8 cellular contexts compared by ENCODE assay signal in genomic region chrX:119067023-119067739, GRCh38.
DNase-seq lines count a peak whose midpoint lies in the region; ATAC-seq lines count a peak whose summit lies in the region.

No MANE protein-coding gene starts in this region.

- peak; percentile 59 for DNase-seq in NCI-H1436 (lab: John Stamatoyannopoulos, UW)
- no peak for DNase-seq in NCI-H1436 treated with DMSO at 0.1 percent for 48 hours (lab: John Stamatoyannopoulos, UW)
- peak; percentile 35 for DNase-seq in LoVo (ENCODE audit: low spot score)
- peak; percentile 1 for DNase-seq in SW 1271 (lab: John Stamatoyannopoulos, UW)
- peak; percentile 4 for DNase-seq in brain pericyte (ENCODE audit: low read depth, low spot score)
- DNase-seq in islet precursor cell = peak; percentile 63
- peak; percentile 6 for DNase-seq in stimulated activated CD4-positive, alpha-beta T cell treated with anti-CD3 and anti-CD28 coated beads, Interleukin-2, amount 100 ng/mL, for 4 hours (ENCODE audit: low read depth)

- ATAC-seq in HG02588 (IDR thresholded peaks at IDR 0.05; ENCODE audit: unreplicated experiment) = no peak
